In genomic region chr17:28720247-28720996, GRCh38 we compare ENCODE assay signal across 1 cellular context.
TF ChIP-seq lines count a peak whose summit lies in the region.

No MANE protein-coding gene starts in this region.

TF ChIP-seq in HepG2, 621 proteins besides CTCF, POLR2A, EP300 and RAD21 (continued from another document and continues in another):
- TF ChIP-seq ZNF547 (CRISPR knock-in tag; IDR thresholded peaks at IDR 0.05), result peak; percentile 30; the same call in 1 of the 2 replicates
- TF ChIP-seq FLYWCH1 (CRISPR knock-in tag; IDR thresholded peaks at IDR 0.05), result 0 out of 2 replicates have a peak, but pooled peaks have one; percentile 68
- TF ChIP-seq ZSCAN25 (CRISPR knock-in tag; IDR thresholded peaks at IDR 0.05), result no peak
- no peak for TF ChIP-seq STAT6 (CRISPR knock-in tag; IDR thresholded peaks at IDR 0.05; ENCODE audit: borderline replicate concordance)
- TF ChIP-seq ZNF570 (CRISPR knock-in tag; IDR thresholded peaks at IDR 0.05; ENCODE audit: borderline replicate concordance), result no peak
- TF ChIP-seq ZNF724P (CRISPR knock-in tag; IDR thresholded peaks at IDR 0.05; ENCODE audit: borderline replicate concordance), result no peak
- no peak for TF ChIP-seq ZNF224 (CRISPR knock-in tag; IDR thresholded peaks at IDR 0.05)
- no peak for TF ChIP-seq CENPBD1 (CRISPR knock-in tag; IDR thresholded peaks at IDR 0.05; ENCODE audit: borderline replicate concordance, low read depth)
- TF ChIP-seq ZNF10 (CRISPR knock-in tag; IDR thresholded peaks at IDR 0.05; ENCODE audit: borderline replicate concordance, low read depth), result no peak
- no peak for TF ChIP-seq THAP11 (CRISPR knock-in tag; IDR thresholded peaks at IDR 0.05)
- TF ChIP-seq LRRFIP1 (CRISPR knock-in tag; conservative IDR thresholded peaks at IDR 0.05), result no peak
- no peak for TF ChIP-seq STAG1 (CRISPR knock-in tag; IDR thresholded peaks at IDR 0.05)
- TF ChIP-seq RXRB (CRISPR knock-in tag; IDR thresholded peaks at IDR 0.05; ENCODE audit: borderline replicate concordance), result no peak
- TF ChIP-seq ZNF501 (CRISPR knock-in tag; IDR thresholded peaks at IDR 0.05), result no peak
- TF ChIP-seq MEF2D (CRISPR knock-in tag; IDR thresholded peaks at IDR 0.05), result no peak
- no peak for TF ChIP-seq MIXL1 (CRISPR knock-in tag; IDR thresholded peaks at IDR 0.05)
- TF ChIP-seq ZNF34 (CRISPR knock-in tag; IDR thresholded peaks at IDR 0.05; ENCODE audit: borderline replicate concordance), result no peak
- TF ChIP-seq ZNF720 (CRISPR knock-in tag; IDR thresholded peaks at IDR 0.05), result no peak
- no peak for TF ChIP-seq ZNF264 (CRISPR knock-in tag; IDR thresholded peaks at IDR 0.05)
- no peak for TF ChIP-seq ZBTB44 (CRISPR knock-in tag; IDR thresholded peaks at IDR 0.05)
- no peak for TF ChIP-seq TGIF2 (CRISPR knock-in tag; IDR thresholded peaks at IDR 0.05)
- peak; percentile 7; the same call in 1 of the 2 replicates for TF ChIP-seq RBFOX2 (IDR thresholded peaks at IDR 0.05; ENCODE audit: low read depth, low read length)
- TF ChIP-seq ZBTB40 (IDR thresholded peaks at IDR 0.05), result no peak
- TF ChIP-seq ZBTB40 (CRISPR knock-in tag; IDR thresholded peaks at IDR 0.05), result no peak
- no peak for TF ChIP-seq ZNF350 (CRISPR knock-in tag; IDR thresholded peaks at IDR 0.05; ENCODE audit: borderline replicate concordance, low read depth)
- TF ChIP-seq AKAP8 (CRISPR knock-in tag; IDR thresholded peaks at IDR 0.05), result 0 out of 2 replicates have a peak, but pooled peaks have one; percentile 0
- no peak for TF ChIP-seq E2F1 (CRISPR knock-in tag; IDR thresholded peaks at IDR 0.05)
- TF ChIP-seq SMARCE1 (IDR thresholded peaks at IDR 0.05; ENCODE audit: borderline replicate concordance), result no peak
- peak; percentile 22; the same call in 1 of the 2 replicates for TF ChIP-seq KMT2A (CRISPR knock-in tag; IDR thresholded peaks at IDR 0.05)
- TF ChIP-seq ZHX2 (IDR thresholded peaks at IDR 0.05; ENCODE audit: low read depth), result no peak
- 0 out of 2 replicates have a peak, but pooled peaks have one; percentile 0 for TF ChIP-seq ZHX2 (CRISPR knock-in tag; IDR thresholded peaks at IDR 0.05; ENCODE audit: borderline replicate concordance)
- TF ChIP-seq MYNN (CRISPR knock-in tag; IDR thresholded peaks at IDR 0.05; ENCODE audit: low read depth), result 0 out of 2 replicates have a peak, but pooled peaks have one; percentile 18
- TF ChIP-seq ZNF644 (CRISPR knock-in tag; IDR thresholded peaks at IDR 0.05; ENCODE audit: low read depth), result no peak
- TF ChIP-seq DNMT3B (CRISPR knock-in tag; conservative IDR thresholded peaks at IDR 0.05), result 0 out of 2 replicates have a peak, but pooled peaks have one; percentile 10
- TF ChIP-seq SUZ12 (IDR thresholded peaks at IDR 0.05; ENCODE audit: low read depth, low read length), result no peak
- no peak for TF ChIP-seq FOXP1 (IDR thresholded peaks at IDR 0.05)
- TF ChIP-seq FOXP1 (CRISPR knock-in tag; IDR thresholded peaks at IDR 0.05), result no peak
